In the genomic region with DNA sequence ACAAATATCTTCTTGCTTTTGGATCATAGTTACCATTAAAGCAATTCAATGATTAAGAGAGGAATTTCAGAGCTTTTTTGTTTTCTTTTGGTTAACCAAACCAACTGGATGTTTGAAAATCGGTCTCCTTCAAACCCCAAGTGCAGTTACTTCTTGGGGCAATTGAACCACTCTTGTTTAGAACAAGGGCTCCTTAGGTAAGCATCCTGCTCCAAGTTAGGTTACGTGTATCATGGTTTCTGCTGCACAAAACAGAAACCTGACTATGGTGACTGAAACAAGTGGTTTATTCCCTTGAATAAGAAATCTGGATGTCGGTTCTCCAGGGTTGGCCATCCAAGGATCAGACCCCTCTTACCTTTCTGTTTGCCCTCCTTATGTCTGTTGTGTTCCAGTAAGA, we compare ENCODE assay signal across 33 cellular contexts.
"Had no signal": no experiment of that assay in that cellular context is flagged by ENCODE, and none has a peak within 500 bp of the region (broad histone marks: within the 10 kb centered on the region; RNA-seq: fewer than 3 reads in every experiment).

No MANE protein-coding gene starts in this region.

- H3K36me3 ChIP-seq: adrenal gland, ascending aorta, brain microvascular endothelial cell, breast epithelium, cardiac muscle cell had no signal

- H3K4me3 ChIP-seq: adrenal gland, ascending aorta, body of pancreas, breast epithelium, cardiac muscle cell had no signal

- ATAC-seq: activated naive CD4-positive, alpha-beta T cell treated with anti-CD3 and anti-CD28 coated beads, Interleukin-2, amount 50 U/mL, for 72 hours; activated naive CD8-positive, alpha-beta T cell treated with anti-CD3 and anti-CD28 coated beads, Interleukin-2, amount 50 U/mL, for 24 hours; activated T-cell treated with anti-CD3 and anti-CD28 coated beads, Interleukin-2, amount 50 U/mL, for 4 hours; activated T-cell treated with anti-CD3 and anti-CD28 coated beads, Interleukin-2, amount 50 U/mL, for 72 hours; activated T-helper 17 cell treated with anti-CD3 and anti-CD28 coated beads, Interleukin-2, amount 50 U/mL, for 72 hours; body of pancreas had no signal

- H3K9me3 ChIP-seq: adrenal gland, ascending aorta, body of pancreas, breast epithelium had no signal

- H3K4me1 ChIP-seq: adrenal gland, ascending aorta, body of pancreas, breast epithelium had no signal

- H3K27ac ChIP-seq: adrenal gland, ascending aorta, body of pancreas, brain microvascular endothelial cell, breast epithelium, cardiac muscle cell had no signal

- H3K27me3 ChIP-seq: adrenal gland, ascending aorta, body of pancreas, breast epithelium had no signal

- DNase-seq: activated effector memory CD4-positive, alpha-beta T cell treated with anti-CD3 and anti-CD28 coated beads, Interleukin-2, amount 50 U/mL, for 16 hours; activated effector memory CD4-positive, alpha-beta T cell treated with Interleukin-2 at 50 U/mL for 16 hours; activated gamma-delta T cell; activated gamma-delta T cell treated with Interleukin-2 at 50 U/mL for 16 hours; activated naive CD4-positive, alpha-beta T cell; activated naive CD4-positive, alpha-beta T cell treated with anti-CD3 and anti-CD28 coated beads for 36 hours; activated naive CD4-positive, alpha-beta T cell treated with anti-CD3 and anti-CD28 coated beads, Interleukin-2, amount 10 ng/mL, durations not matched to agents 7 days and 5 days; activated naive CD4-positive, alpha-beta T cell treated with anti-CD3 and anti-CD28 coated beads, Interleukin-2, amount 50 U/mL, for 16 hours; activated naive CD4-positive, alpha-beta T cell treated with Interleukin-2 at 50 U/mL for 16 hours; activated naive CD8-positive, alpha-beta T cell treated with anti-CD3 and anti-CD28 coated beads for 36 hours; activated naive CD8-positive, alpha-beta T cell treated with anti-CD3 and anti-CD28 coated beads, Interleukin-2, amount 10 ng/mL, durations not matched to agents 7 days and 5 days; activated naive CD8-positive, alpha-beta T cell treated with anti-CD3 and anti-CD28 coated beads, Interleukin-2, amount 50 U/mL, for 24 hours; activated T-cell treated with anti-CD3 and anti-CD28 coated beads for 4 hours; activated T-cell treated with anti-CD3 and anti-CD28 coated beads, Interleukin-2, amount 50 U/mL, for 1 hour; activated T-cell treated with anti-CD3 and anti-CD28 coated beads, Interleukin-2, amount 50 U/mL, for 24 hours; activated T-cell treated with anti-CD3 and anti-CD28 coated beads, Interleukin-2, amount 50 U/mL, for 4 hours; activated T-cell treated with anti-CD3 and anti-CD28 coated beads, Interleukin-2, amount 50 U/mL, for 48 hours; activated T-cell treated with anti-CD3 and anti-CD28 coated beads, Interleukin-2, amount 50 U/mL, for 72 hours; adrenal gland; amniotic stem cell; amygdala; anterior cingulate cortex; aorta; body of pancreas; brain microvascular endothelial cell; caudate nucleus; central memory CD4-positive, alpha-beta T cell; cerebellar nuclear complex had no signal
